19 cellular contexts compared by ENCODE assay signal in genomic region chr1:47188901-47189785, GRCh38. TPM values are rescaled to one million over a fixed set of nuclear protein-coding genes. Genes with fewer than 3 reads are reported as not detected.
DNase-seq lines count a peak whose midpoint lies in the region; ATAC-seq and TF ChIP-seq lines count a peak whose summit lies in the region.
"Had no signal": no experiment of that assay in that cellular context is flagged by ENCODE, and none has a peak within 500 bp of the region (broad histone marks: within the 10 kb centered on the region; RNA-seq: fewer than 3 reads in every experiment).

No MANE protein-coding gene starts in this region.

- no peaks in the 10 kb centered on the region for H3K27me3 Mint-ChIP-seq in Calu3 (ENCODE audit: unreplicated experiment)

- H3K27ac ChIP-seq in breast epithelium, result peak overlapping the region; percentile 83 to 88
- peak overlapping the region; percentile 80 for H3K27ac ChIP-seq in lower lobe of right lung
- H3K27ac ChIP-seq: SK-N-MC had no signal

- ATAC-seq in lower lobe of right lung (no peak), HG02938 (IDR thresholded peaks at IDR 0.05; ENCODE audit: unreplicated experiment) (no peak), GM21381 (IDR thresholded peaks at IDR 0.05; ENCODE audit: unreplicated experiment) (no peak)

- H3K27me3 ChIP-seq in breast epithelium, result no peaks in the 10 kb centered on the region
- no peaks in the 10 kb centered on the region for H3K27me3 ChIP-seq in lower lobe of right lung (ENCODE audit: low read depth)

- TF ChIP-seq POLR2A in breast epithelium (IDR thresholded peaks at IDR 0.05), result no peak

- H3K9me3 ChIP-seq in breast epithelium (no peaks in the 10 kb centered on the region), lower lobe of right lung (no peaks in the 10 kb centered on the region)

- H3K4me1 Mint-ChIP-seq in Calu3 (ENCODE audit: low read depth, unreplicated experiment), result peaks cover 84% of the 10 kb centered on the region
- H3K4me1 Mint-ChIP-seq: B cell had no signal

- intact Hi-C loops in Calu3 (cut with micrococcal nuclease; ENCODE audit: unreplicated experiment) (loop anchor here (10.0 kb wide), 1 partner anchor 146 kb away; the partner anchor contains the start of gene CMPK1), breast epithelium (cut with DNase I; ENCODE audit: low total_unique reads) (loop anchor here (10.0 kb wide), 1 partner anchor 526 kb away; no protein-coding TSS in a partner anchor), lower lobe of right lung (cut with DNase I) (no loop called here)

- peaks cover 81% of the 10 kb centered on the region for H3K36me3 Mint-ChIP-seq in Calu3 (ENCODE audit: insufficient read depth, unreplicated experiment)
- H3K36me3 Mint-ChIP-seq: brain had no signal

- no peak for DNase-seq in Calu3
- DNase-seq in breast epithelium (ENCODE audit: low spot score in 2 of 2), result peak; percentile 16 to 45
- DNase-seq in lower lobe of right lung, result no peak
- DNase-seq in stimulated activated CD8-positive, alpha-beta memory T cell treated with anti-CD3 and anti-CD28 coated beads, Interleukin-4, amount 100 ng/mL, for 48 hours, result peak; percentile 8
- no peak for DNase-seq in GM13976 (ENCODE audit: low spot score)
- no peak for DNase-seq in NCI-H1105 treated with DMSO at 0.1 percent for 48 hours (lab: John Stamatoyannopoulos, UW)
- DNase-seq: activated naive CD4-positive, alpha-beta T cell; DMS79 treated with DMSO at 0.1 percent for 48 hours; mesendoderm; NCI-H1930; NCI-H524 had no signal

- BruUV-seq in Calu3 (replicated peaks; lab: Mats Ljungman, UMichigan), result TSS peak; percentile 83

- peak overlapping the region; percentile 87 for H3K4me3 Mint-ChIP-seq in Calu3 (ENCODE audit: low read depth, unreplicated experiment)
- H3K4me3 Mint-ChIP-seq: B cell, brain, GM23338 had no signal

- H3K36me3 ChIP-seq in breast epithelium (no peaks in the 10 kb centered on the region), lower lobe of right lung (no peaks in the 10 kb centered on the region)

- peaks cover 7% of the 10 kb centered on the region in 2 donors for H3K4me1 ChIP-seq in breast epithelium
- H3K4me1 ChIP-seq in lower lobe of right lung, result peaks cover 33% of the 10 kb centered on the region

- H3K4me3 ChIP-seq in breast epithelium, result peak overlapping the region in 2 of 3 donors; percentile 35 to 54
- peak overlapping the region; percentile 44 for H3K4me3 ChIP-seq in lower lobe of right lung
- H3K4me3 ChIP-seq: GM23338, SK-N-MC had no signal

- peak overlapping the region; percentile 83 for H3K27ac Mint-ChIP-seq in Calu3 (ENCODE audit: unreplicated experiment)
- H3K27ac Mint-ChIP-seq: B cell, brain, GM23338 had no signal

- CTCF ChIA-PET in Calu3 (lab: Charles Lee), result interaction anchor here (0.6 to 4.8 kb wide), 10 partner anchors 7 to 537 kb away, joined by 3 to 92 read pairs (median 6); partner anchors contain the start of gene CMPK1

- TF ChIP-seq CTCF in Calu3 (IDR thresholded peaks at IDR 0.05; ENCODE audit: unreplicated experiment) (no peak), breast epithelium (IDR thresholded peaks at IDR 0.05) (no peak), lower lobe of right lung (IDR thresholded peaks at IDR 0.05) (no peak), GM13976 (IDR thresholded peaks at IDR 0.05; ENCODE audit: borderline replicate concordance, control extremely low read depth, extremely low read depth, insufficient read depth, missing control alignments) (no peak)

- in situ Hi-C loops in GM13976 (cut with MboI; ENCODE audit: low sequenced_read_pairs, unreplicated experiment), result loop anchor here (25.0 kb wide), 1 partner anchor 523 kb away; no protein-coding TSS in a partner anchor

- no peaks in the 10 kb centered on the region for H3K9me3 Mint-ChIP-seq in Calu3 (ENCODE audit: low read depth, unreplicated experiment)

RNA-seq across cellular contexts. Expression of gene PDZK1IP1, which starts 0.7 kb away (rescaled TPM):
- total RNA-seq in Calu3 (2022), result 231 and 327 TPM in 2 replicates
- 10 to 100 TPM in 2 of 3 donors, 1 to 10 TPM in 1; 2.2 to 69.4 (median 42.3) TPM for total RNA-seq in breast epithelium
- 22.6 TPM for total RNA-seq in lower lobe of right lung
- total RNA-seq: B cell, GM23338, OCI-LY7 had no signal

RNA-seq across cellular contexts. Expression of gene TAL1, which starts 42.9 kb away (rescaled TPM):
- not detected in 2 replicates for total RNA-seq in Calu3 (2022)
- 1 to 10 TPM; 2.3 to 6.2 (median 5.1) TPM for total RNA-seq in breast epithelium
- 15.4 TPM for total RNA-seq in lower lobe of right lung
- total RNA-seq: B cell, GM23338, M059J, OCI-LY7 had no signal

RNA-seq across cellular contexts. Expression of gene CYP4A22, which starts 51.9 kb away (rescaled TPM):
- total RNA-seq in Calu3 (2022), result not detected in 2 replicates
- 1 to 10 TPM in 1 of 3 donors, under 1 TPM in 2; 0.44 to 2.2 (median 0.66) TPM for total RNA-seq in breast epithelium
- not detected for total RNA-seq in lower lobe of right lung
- total RNA-seq: B cell, GM23338, M059J, OCI-LY7 had no signal

Comparison
In these comparisons a context has a peak if more than half of its experiments do, and no peak if none do; other contexts are left out.
1. DNase-seq: peak in breast epithelium (2 of 2) and stimulated activated CD8-positive, alpha-beta memory T cell treated with anti-CD3 and anti-CD28 coated beads, Interleukin-4, amount 100 ng/mL, for 48 hours (single experiment); none in Calu3 (single experiment), lower lobe of right lung (single experiment), GM13976 (single experiment) and NCI-H1105 treated with DMSO at 0.1 percent for 48 hours (single experiment).